8 cellular contexts compared by ENCODE assay signal in the genomic region with DNA sequence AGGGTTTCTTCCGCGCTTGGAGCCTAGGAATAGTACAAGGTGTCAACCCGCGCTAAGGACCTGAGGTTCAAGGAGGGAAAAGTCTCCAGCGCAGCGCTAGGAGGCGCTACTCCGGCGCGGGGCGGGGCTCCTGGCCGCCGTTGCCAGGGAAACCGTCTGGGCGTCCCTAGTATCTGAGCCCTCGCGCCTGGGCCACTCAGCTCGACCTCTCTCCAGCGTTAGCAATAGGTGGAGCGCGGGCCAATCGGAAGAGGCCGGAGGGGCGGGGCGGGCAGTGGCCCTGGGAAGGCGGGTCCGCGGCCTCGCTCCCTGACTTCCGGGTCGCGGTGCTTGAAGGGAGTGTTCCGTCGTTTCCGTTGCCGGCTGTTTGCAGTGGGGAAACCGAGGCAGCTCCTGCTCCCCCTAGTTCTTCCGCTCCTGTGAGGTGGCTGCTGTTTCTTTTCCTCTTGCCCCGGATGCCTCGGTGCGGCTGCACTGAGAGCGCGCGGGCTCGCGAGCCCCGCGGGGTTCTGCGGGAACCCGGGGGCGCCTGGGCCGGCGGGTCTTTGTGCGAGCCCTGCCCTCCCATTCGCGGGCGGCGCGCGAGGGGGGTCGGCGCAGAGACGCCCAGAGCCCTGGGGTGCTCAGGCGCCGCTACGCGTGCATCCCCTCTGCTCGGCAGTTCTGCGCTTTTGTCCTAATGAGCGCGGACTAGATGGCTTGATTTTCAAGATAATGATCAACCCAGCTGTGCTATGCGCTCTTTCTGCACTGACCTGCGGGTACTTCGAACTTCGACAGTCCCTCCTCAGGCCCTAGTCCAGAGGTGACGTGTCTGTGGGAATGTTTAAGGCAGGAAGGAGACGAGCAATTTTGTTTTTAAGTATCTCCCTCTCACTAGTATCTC. TPM values are rescaled to one million over a fixed set of nuclear protein-coding genes. Genes with fewer than 3 reads are reported as not detected.
DNase-seq lines count a peak whose midpoint lies in the region; ATAC-seq, FAIRE-seq and TF ChIP-seq lines count a peak whose summit lies in the region.

A gene with protein sequence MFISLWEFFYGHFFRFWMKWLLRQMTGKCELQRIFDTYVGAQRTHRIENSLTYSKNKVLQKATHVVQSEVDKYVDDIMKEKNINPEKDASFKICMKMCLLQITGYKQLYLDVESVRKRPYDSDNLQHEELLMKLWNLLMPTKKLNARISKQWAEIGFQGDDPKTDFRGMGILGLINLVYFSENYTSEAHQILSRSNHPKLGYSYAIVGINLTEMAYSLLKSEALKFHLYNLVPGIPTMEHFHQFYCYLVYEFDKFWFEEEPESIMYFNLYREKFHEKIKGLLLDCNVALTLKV (plus strand): TSS at position 312 of the 886 bp plus-strand sequence. CDS start 1,261 bp downstream, outside the sequence.

- no peaks in the 10 kb centered on the region for H3K9me3 ChIP-seq in iPS DF 6.9 (ENCODE audit: control insufficient read depth, insufficient read depth, low read length)

- TF ChIP-seq CTCF in brain (conservative IDR thresholded peaks at IDR 0.05), result peak; percentile 86 to 94

- peaks cover 0 to 5% (median 2%) of the 10 kb centered on the region in 5 experiments for H3K9me3 Mint-ChIP-seq in brain

- DNase-seq in 8988T (peak; percentile 66), NCI-H2107 (lab: John Stamatoyannopoulos, UW) (peak; percentile 90), iPS DF 6.9 (ENCODE audit: low read depth, low spot score) (peak; percentile 84), skeletal muscle cell (ENCODE audit: low read depth) (peak; percentile 91)

- H3K4me1 ChIP-seq in iPS DF 6.9 (ENCODE audit: control insufficient read depth, insufficient read depth, low read length), result no peaks in the 10 kb centered on the region

- H3K4me3 ChIP-seq in iPS DF 6.9 (ENCODE audit: low read length), result peak within 1 kb of the TSS; percentile 67
- peak within 1 kb of the TSS; percentile 71 for H3K4me3 ChIP-seq in skeletal muscle cell (ENCODE audit: low read depth, low read length)

- no peaks in the 10 kb centered on the region for H3K27me3 Mint-ChIP-seq in brain

- H3K27me3 ChIP-seq in iPS DF 6.9 (ENCODE audit: control insufficient read depth, insufficient read depth, low read length), result no peaks in the 10 kb centered on the region

- peak within 1 kb of the TSS; percentile 74 to 92 (median 85) for H3K27ac Mint-ChIP-seq in brain

- no peaks in the 10 kb centered on the region; the same call in 1 of the 2 replicates for H3K36me3 ChIP-seq in iPS DF 6.9 (ENCODE audit: control insufficient read depth, insufficient read depth, low read length)

- peak; percentile 97 for FAIRE-seq in TTC549 (lab: Jason Lieb, UNC)

- no peak within 1 kb of the TSS for H3K27ac ChIP-seq in iPS DF 6.9 (ENCODE audit: low read length)

- H3K4me1 Mint-ChIP-seq in brain, result peaks cover 34% of the 10 kb centered on the region

- H3K4me3 Mint-ChIP-seq in brain, result peak within 1 kb of the TSS; percentile 85 to 93 (median 87)

- no CpG with 5 or more reads among the region's 77 CpGs for WGBS in iPS DF 6.9 (ENCODE audit: insufficient coverage, insufficient read length)

- ATAC-seq in GM18517 (IDR thresholded peaks at IDR 0.05; ENCODE audit: unreplicated experiment), result peak; percentile 99
- peak; percentile 99 for ATAC-seq in HG03060 (IDR thresholded peaks at IDR 0.05; ENCODE audit: low read depth, unreplicated experiment)

- H3K36me3 Mint-ChIP-seq in brain, result peaks cover 20% of the 10 kb centered on the region

RNA-seq across cellular contexts. Expression of the gene that starts here (rescaled TPM):
- polyA plus RNA-seq in brain (ENCODE audit: insufficient read depth, low read depth, low replicate concordance), result 4.3 TPM
